ENCODE assay signal across 17 cellular contexts in the genomic region with DNA sequence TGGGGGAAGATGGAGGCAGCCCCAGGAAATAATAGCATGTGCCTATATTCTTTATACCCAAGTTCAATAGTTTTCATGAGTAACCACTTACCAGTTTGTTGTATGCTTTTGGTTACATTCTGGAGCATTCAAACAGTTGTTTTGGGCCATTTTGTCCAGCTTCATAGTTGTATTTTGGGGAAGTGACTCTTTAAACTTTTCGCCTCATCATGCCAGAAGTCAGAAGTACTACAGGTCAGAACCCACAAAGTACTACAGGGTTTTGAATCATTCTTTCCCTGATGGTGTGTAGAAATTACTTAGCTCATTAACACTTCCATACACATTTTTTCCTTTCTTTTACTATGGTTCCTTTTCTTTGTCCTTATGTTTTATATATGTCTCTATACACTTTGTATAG.
"Had no signal": no experiment of that assay in that cellular context is flagged by ENCODE, and none has a peak within 500 bp of the region (broad histone marks: within the 10 kb centered on the region; RNA-seq: fewer than 3 reads in every experiment).

No MANE protein-coding gene starts in this region.

- H2AFZ ChIP-seq: hepatocyte had no signal

- H3K4me3 ChIP-seq: dorsolateral prefrontal cortex, hepatocyte, left ventricle myocardium inferior, lower lobe of right lung, ovary, right atrium auricular region, sigmoid colon, skin epidermis had no signal

- H3K36me3 ChIP-seq: left ventricle myocardium inferior, lower lobe of right lung, ovary, right atrium auricular region, sigmoid colon had no signal

- H3K4me1 ChIP-seq: left ventricle myocardium inferior, lower lobe of right lung, right atrium auricular region, sigmoid colon had no signal

- H3K27ac ChIP-seq: dorsolateral prefrontal cortex, hepatocyte, left ventricle myocardium inferior, lower lobe of right lung, ovary, right atrium auricular region, sigmoid colon, skin epidermis had no signal

- H3K27me3 ChIP-seq: dorsolateral prefrontal cortex, hepatocyte, ovary, right atrium auricular region, sigmoid colon had no signal

- H3K79me2 ChIP-seq: hepatocyte had no signal

- DNase-seq: dorsolateral prefrontal cortex; effector CD8-positive, alpha-beta T cell; foreskin melanocyte; head of caudate nucleus; kidney; left cardiac atrium; left ventricle myocardium inferior; lower lobe of right lung; natural killer cell; nucleus accumbens; ovary; sigmoid colon; stimulated activated naive CD4-positive, alpha-beta T cell treated with Interleukin-2 at 50 U/mL for 16 hours; trophoblast cell had no signal

- ATAC-seq: left cardiac atrium, lower lobe of right lung, natural killer cell had no signal

- H3K4me2 ChIP-seq: hepatocyte had no signal

- H3K9me3 ChIP-seq: left ventricle myocardium inferior, lower lobe of right lung, ovary, right atrium auricular region, sigmoid colon had no signal
